17 cellular contexts compared by ENCODE assay signal in genomic region chr17:69058165-69058564, GRCh38. TPM values are rescaled to one million over a fixed set of nuclear protein-coding genes. Genes with fewer than 3 reads are reported as not detected.
A peak's percentile ranks its signal among the peaks of the same experiment; 100 is the strongest.
DNase-seq lines count a peak whose midpoint lies in the region; ATAC-seq, FAIRE-seq and TF ChIP-seq lines count a peak whose summit lies in the region.
"Had no signal": no experiment of that assay in that cellular context is flagged by ENCODE, and none has a peak within 500 bp of the region (broad histone marks: within the 10 kb centered on the region; RNA-seq: fewer than 3 reads in every experiment).

No MANE protein-coding gene starts in this region.

- H3K36me3 Mint-ChIP-seq in WTC11 = no peaks in the 10 kb centered on the region
- H3K36me3 Mint-ChIP-seq: CD8-positive, alpha-beta memory T cell had no signal

- DNase-seq in DND-41 = no peak
- no peak for DNase-seq in WTC11 (ENCODE audit: low spot score)
- DNase-seq in kidney = no peak
- no peak for DNase-seq in germinal center (ENCODE audit: low spot score)
- DNase-seq in testis = no peak
- DNase-seq in hypothalamus (lab: John Stamatoyannopoulos, UW) = no peak
- DNase-seq: activated CD4-positive, alpha-beta memory T cell treated with anti-CD3 and anti-CD28 coated beads, Interleukin-2, amount 10 ng/mL, durations not matched to agents 7 days and 5 days; CD8-positive, alpha-beta memory T cell; occipital lobe; T-helper 9 cell had no signal

- no peaks in the 10 kb centered on the region for H3K9me3 ChIP-seq in DND-41 (ENCODE audit: insufficient read depth, low read length, severe bottlenecking)
- no peaks in the 10 kb centered on the region for H3K9me3 ChIP-seq in HEK293 (ENCODE audit: control insufficient read depth, insufficient read depth, low read depth, low read length)
- peaks cover 0 to 5% of the 10 kb centered on the region in 2 donors for H3K9me3 ChIP-seq in kidney (ENCODE audit: control insufficient read depth in 1 of 2, low read length in 2 of 2)
- H3K9me3 ChIP-seq in testis = no peaks in the 10 kb centered on the region

- no peaks in the 10 kb centered on the region for H3K9me3 Mint-ChIP-seq in WTC11
- H3K9me3 Mint-ChIP-seq: activated CD4-positive, alpha-beta memory T cell treated with anti-CD3 and anti-CD28 coated beads, Interleukin-2, amount 10 ng/mL, durations not matched to agents 7 days and 5 days; activated T-helper 2 cell treated with anti-CD3 and anti-CD28 coated beads, Interferon-gamma antibody, Interleukin-2, Interleukin-4, amounts not matched to agents 10 μg/mL and 5 μg/mL and 100 μg/mL, durations not matched to agents 14 hours and 24 hours and 36 hours had no signal

- TF ChIP-seq POLR2A in testis (IDR thresholded peaks at IDR 0.05) = no peak

- CTCF ChIA-PET in HEK293 (lab: Yijun Ruan, JAX) (interaction anchor here (0.6 to 0.8 kb wide), 3 partner anchors 13 to 287 kb away, joined by 3 read pairs; no protein-coding TSS in a partner anchor), WTC11 (lab: Charles Lee) (interaction anchor here (0.8 to 1.6 kb wide), 7 partner anchors 9 to 286 kb away, joined by 3 to 7 read pairs (median 3); no protein-coding TSS in a partner anchor)

- H3K27ac ChIP-seq in DND-41 (ENCODE audit: low read length) (no peak overlapping the region), HEK293 (ENCODE audit: extremely low read depth, low read depth, low read length) (no peak overlapping the region), kidney (ENCODE audit: low read depth in 2 of 2, low read length in 2 of 2) (no peak overlapping the region), testis (no peak overlapping the region)
- H3K27ac ChIP-seq: hepatocyte, thoracic aorta had no signal

- no peak overlapping the region for H3K9ac ChIP-seq in DND-41 (ENCODE audit: low read depth, low read length)
- H3K9ac ChIP-seq in kidney (ENCODE audit: low read length in 2 of 2) = no peak overlapping the region

- no peaks in the 10 kb centered on the region for H3K27me3 Mint-ChIP-seq in WTC11 (ENCODE audit: low read depth)
- H3K27me3 Mint-ChIP-seq: activated CD4-positive, alpha-beta memory T cell treated with anti-CD3 and anti-CD28 coated beads, Interleukin-2, amount 10 ng/mL, durations not matched to agents 7 days and 5 days had no signal

- H4K20me1 ChIP-seq in DND-41 (ENCODE audit: insufficient read depth, low read length) = no peaks in the 10 kb centered on the region

- ATAC-seq in DND-41 (ENCODE audit: insufficient read depth, low read depth) = no peak
- ATAC-seq in WTC11 = peak; percentile 99
- no peak for ATAC-seq in GM18517 (IDR thresholded peaks at IDR 0.05; ENCODE audit: unreplicated experiment)

- no peak overlapping the region for H3K4me3 ChIP-seq in DND-41 (ENCODE audit: low read depth in 1 of 2, low read length in 2 of 2)
- no peak overlapping the region for H3K4me3 ChIP-seq in HEK293 (ENCODE audit: low read depth, low read length)
- no peak overlapping the region for H3K4me3 ChIP-seq in kidney (ENCODE audit: low read length in 2 of 2)
- no peak overlapping the region for H3K4me3 ChIP-seq in testis
- H3K4me3 ChIP-seq: hepatocyte, thoracic aorta had no signal

- H3K4me1 Mint-ChIP-seq in WTC11 = peaks cover 4% of the 10 kb centered on the region; the same call in 1 of the 2 replicates
- H3K4me1 Mint-ChIP-seq: activated CD4-positive, alpha-beta memory T cell treated with anti-CD3 and anti-CD28 coated beads, Interleukin-2, amount 10 ng/mL, durations not matched to agents 7 days and 5 days; CD8-positive, alpha-beta memory T cell had no signal

- 38 to 96% methylated on average over 1 of the region's 1 CpG for WGBS in testis, 2 donors

- H3K4me2 ChIP-seq in DND-41 (ENCODE audit: insufficient read depth, low read length) = no peak overlapping the region
- H3K4me2 ChIP-seq: hepatocyte had no signal

- H3K4me1 ChIP-seq in DND-41 (ENCODE audit: insufficient read depth, low read length) (no peaks in the 10 kb centered on the region), HEK293 (ENCODE audit: control insufficient read depth, insufficient read depth, low read length) (no peaks in the 10 kb centered on the region), kidney (ENCODE audit: control insufficient read depth in 1 of 2, insufficient read depth in 1 of 2, low read depth in 1 of 2, low read length in 2 of 2) (no peaks in the 10 kb centered on the region), testis (peaks cover 23% of the 10 kb centered on the region)

- H3K4me3 Mint-ChIP-seq in WTC11 = no peak overlapping the region
- H3K4me3 Mint-ChIP-seq: activated CD4-positive, alpha-beta memory T cell treated with anti-CD3 and anti-CD28 coated beads, Interleukin-2, amount 10 ng/mL, durations not matched to agents 7 days and 5 days; CD8-positive, alpha-beta memory T cell had no signal

- intact Hi-C loops in kidney (cut with DNase I) (no loop called here), testis (cut with DNase I; ENCODE audit: low total_unique reads) (no loop called here)

- POLR2A ChIA-PET in HEK293 (lab: Yijun Ruan, JAX) = no interaction called here
- POLR2A ChIA-PET in WTC11 (lab: Charles Lee) = no interaction called here

- H3K27me3 ChIP-seq in DND-41 (ENCODE audit: insufficient read depth, low read length, poor library complexity) (peaks cover 3% of the 10 kb centered on the region), testis (no peaks in the 10 kb centered on the region)
- H3K27me3 ChIP-seq: hepatocyte had no signal

- H3K36me3 ChIP-seq in DND-41 (ENCODE audit: insufficient read depth, low read length) (no peaks in the 10 kb centered on the region), HEK293 (ENCODE audit: control insufficient read depth in 2 of 2, insufficient read depth in 1 of 2, low read length in 2 of 2) (no peaks in the 10 kb centered on the region), kidney (ENCODE audit: control insufficient read depth in 1 of 2, insufficient read depth in 2 of 2, low read length in 2 of 2) (no peaks in the 10 kb centered on the region), testis (ENCODE audit: low read depth, missing control alignments) (no peaks in the 10 kb centered on the region)
- H3K36me3 ChIP-seq: thoracic aorta had no signal

- H2AFZ ChIP-seq in DND-41 (ENCODE audit: low read depth, low read length) = no peak overlapping the region
- H2AFZ ChIP-seq: hepatocyte had no signal

- FAIRE-seq in kidney (lab: Jason Lieb, UNC) = no peak
- FAIRE-seq: RCC 7860 had no signal

- TF ChIP-seq CTCF in DND-41 (IDR thresholded peaks at IDR 0.05; ENCODE audit: borderline replicate concordance, extremely low read depth, low read length, poor library complexity, severe bottlenecking) (peak; percentile 21), HEK293 (tag by site-specific recombination; IDR thresholded peaks at IDR 0.05) (no peak), WTC11 (IDR thresholded peaks at IDR 0.05) (0 out of 2 replicates have a peak, but pooled peaks have one; percentile 32), kidney (IDR thresholded peaks at IDR 0.05; ENCODE audit: borderline replicate concordance, extremely low read depth, insufficient read depth) (peak; percentile 11), testis (IDR thresholded peaks at IDR 0.05) (no peak)

- no peaks in the 10 kb centered on the region for H3K79me2 ChIP-seq in DND-41 (ENCODE audit: insufficient read depth, low read length)
- H3K79me2 ChIP-seq: hepatocyte had no signal

- H3K27ac Mint-ChIP-seq in WTC11 = no peak overlapping the region
- H3K27ac Mint-ChIP-seq: activated CD4-positive, alpha-beta memory T cell treated with anti-CD3 and anti-CD28 coated beads, Interleukin-2, amount 10 ng/mL, durations not matched to agents 7 days and 5 days; activated T-helper 2 cell treated with anti-CD3 and anti-CD28 coated beads, Interferon-gamma antibody, Interleukin-2, Interleukin-4, amounts not matched to agents 10 μg/mL and 5 μg/mL and 100 μg/mL, durations not matched to agents 14 hours and 24 hours and 36 hours; CD8-positive, alpha-beta memory T cell had no signal

TF ChIP-seq in HEK293, 187 proteins besides CTCF, POLR2A, EP300 and RAD21:
- TF ChIP-seq ZNF214 (tag by site-specific recombination; IDR thresholded peaks at IDR 0.05; ENCODE audit: borderline replicate concordance) (no peak), ZNF654 (tag by site-specific recombination; IDR thresholded peaks at IDR 0.05; ENCODE audit: low read depth) (0 out of 2 replicates have a peak, but pooled peaks have one; percentile 12)

TF ChIP-seq in WTC11, 78 proteins besides CTCF, POLR2A, EP300 and RAD21:
- TF ChIP-seq ETV6 (CRISPR knock-in tag; IDR thresholded peaks at IDR 0.05) = no peak
- TF ChIP-seq TEAD4 (CRISPR knock-in tag; IDR thresholded peaks at IDR 0.05) = no peak

RNA-seq across cellular contexts. Expression of gene ABCA9, which starts 2.6 kb away (rescaled TPM):
- total RNA-seq in WTC11 (2021) (not detected in 3 replicates), kidney (2.0 TPM), testis (10 to 100 TPM; 12.7 to 13.8 TPM)
- polyA plus RNA-seq in kidney (ENCODE audit: insufficient read depth, low read depth, low replicate concordance) (0.45 TPM), testis (ENCODE audit: insufficient read depth, low read depth, low replicate concordance) (5.0 TPM)
- total RNA-seq: activated T-helper 2 cell treated with anti-CD3 and anti-CD28 coated beads, Interferon-gamma antibody, Interleukin-2, Interleukin-4, amounts not matched to agents 10 μg/mL and 5 μg/mL and 100 μg/mL, durations not matched to agents 14 hours and 24 hours and 36 hours; CD8-positive, alpha-beta memory T cell; LHCN-M2 had no signal
- polyA plus RNA-seq: CD8-positive, alpha-beta memory T cell had no signal

Comparison
In these comparisons a context has a peak if more than half of its experiments do, and no peak if none do; other contexts are left out.
1. CTCF ChIP-seq: peak in DND-41 (single experiment), WTC11 (single experiment) and kidney (single experiment); none in HEK293 (single experiment) and testis (0 of 3).